1 cellular context compared by ENCODE assay signal in the genomic region with DNA sequence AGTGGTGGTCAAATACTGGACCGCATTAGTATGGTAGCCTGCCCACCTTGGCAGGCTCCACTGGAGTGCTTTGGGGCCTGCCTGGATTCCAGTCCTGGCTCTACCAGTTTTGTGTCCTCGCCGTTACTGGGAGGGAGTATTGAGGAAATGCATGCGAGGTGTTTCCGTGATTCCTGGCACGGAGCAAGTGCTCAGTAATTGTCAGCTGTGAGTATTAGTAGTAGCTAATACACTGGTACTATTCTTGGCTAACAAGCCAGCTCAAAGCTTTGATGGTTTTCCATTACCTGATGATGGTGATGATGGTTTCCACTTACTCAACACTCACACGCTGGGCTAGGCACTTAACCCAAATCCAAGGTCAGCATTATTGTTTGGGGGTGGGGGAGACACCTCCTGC. TPM values are rescaled to one million over a fixed set of nuclear protein-coding genes. Genes with fewer than 3 reads are reported as not detected.
"Had no signal": no experiment of that assay in that cellular context is flagged by ENCODE, and none has a peak within 500 bp of the region (broad histone marks: within the 10 kb centered on the region; RNA-seq: fewer than 3 reads in every experiment).

No MANE protein-coding gene starts in this region.

RNA-seq across cellular contexts. Expression of a gene that starts 47.2 kb away (rescaled TPM):
- total RNA-seq: ascending aorta had no signal
